22 cellular contexts compared by ENCODE assay signal in genomic region chr3:155835341-155836071, GRCh38.
"Had no signal": no experiment of that assay in that cellular context is flagged by ENCODE, and none has a peak within 500 bp of the region (broad histone marks: within the 10 kb centered on the region; RNA-seq: fewer than 3 reads in every experiment).

No MANE protein-coding gene starts in this region.

- H3K4me3 ChIP-seq: coronary artery, lower lobe of right lung, mucosa of descending colon, neural progenitor cell, prostate gland, transverse colon had no signal

- H3K27me3 Mint-ChIP-seq: activated CD4-positive, alpha-beta memory T cell treated with anti-CD3 and anti-CD28 coated beads, Interleukin-2, amount 10 ng/mL, durations not matched to agents 7 days and 5 days; activated naive CD8-positive, alpha-beta T cell; activated T-helper 17 cell treated with anti-CD3 and anti-CD28 coated beads, Interleukin-2, amount 50 U/mL, for 72 hours had no signal

- H3K4me3 Mint-ChIP-seq: activated CD4-positive, alpha-beta memory T cell treated with anti-CD3 and anti-CD28 coated beads, Interleukin-2, amount 10 ng/mL, durations not matched to agents 7 days and 5 days; activated naive CD8-positive, alpha-beta T cell; activated T-helper 17 cell treated with anti-CD3 and anti-CD28 coated beads, Interleukin-2, amount 50 U/mL, for 72 hours; neural progenitor cell; T-helper 1 cell treated with Interleukin-12 subunit alpha and Interleukin-12 subunit beta and Interleukin-4 antibody, amounts not matched to agents 30 μg/mL and 1 μg/mL, for 36 hours had no signal

- H3K27ac ChIP-seq: coronary artery, foreskin keratinocyte, lower lobe of right lung, neural progenitor cell, prostate gland, transverse colon had no signal

- H3K27ac Mint-ChIP-seq: activated CD4-positive, alpha-beta memory T cell treated with anti-CD3 and anti-CD28 coated beads, Interleukin-2, amount 10 ng/mL, durations not matched to agents 7 days and 5 days; activated naive CD8-positive, alpha-beta T cell; activated T-helper 17 cell treated with anti-CD3 and anti-CD28 coated beads, Interleukin-2, amount 50 U/mL, for 72 hours; neural progenitor cell; T-helper 1 cell treated with Interleukin-12 subunit alpha and Interleukin-12 subunit beta and Interleukin-4 antibody, amounts not matched to agents 30 μg/mL and 1 μg/mL, for 36 hours had no signal

- H3K9me3 ChIP-seq: lower lobe of right lung, mucosa of descending colon, prostate gland, transverse colon had no signal

- H3K4me1 Mint-ChIP-seq: neural progenitor cell had no signal

- H3K4me2 ChIP-seq: neural progenitor cell had no signal

- H3K36me3 ChIP-seq: prostate gland had no signal

- H2AFZ ChIP-seq: neural progenitor cell had no signal

- H3K9me3 Mint-ChIP-seq: activated CD4-positive, alpha-beta memory T cell treated with anti-CD3 and anti-CD28 coated beads, Interleukin-2, amount 10 ng/mL, durations not matched to agents 7 days and 5 days; activated T-helper 17 cell treated with anti-CD3 and anti-CD28 coated beads, Interleukin-2, amount 50 U/mL, for 72 hours; neural progenitor cell; T-helper 1 cell treated with Interleukin-12 subunit alpha and Interleukin-12 subunit beta and Interleukin-4 antibody, amounts not matched to agents 30 μg/mL and 1 μg/mL, for 36 hours had no signal

- ATAC-seq: activated T-helper 17 cell treated with anti-CD3 and anti-CD28 coated beads, Interleukin-2, amount 50 U/mL, for 72 hours; foreskin keratinocyte; left lobe of liver; lower lobe of right lung; mucosa of descending colon had no signal

- FAIRE-seq: bronchial epithelial cell, urothelium cell line had no signal

- H3K4me1 ChIP-seq: foreskin keratinocyte, lower lobe of right lung, neural progenitor cell, prostate gland, transverse colon had no signal

- H3K27me3 ChIP-seq: foreskin keratinocyte, neural progenitor cell, transverse colon had no signal

- DNase-seq: activated CD4-positive, alpha-beta memory T cell treated with anti-CD3 and anti-CD28 coated beads, Interleukin-2, amount 10 ng/mL, durations not matched to agents 7 days and 5 days; activated CD4-positive, alpha-beta T cell treated with anti-CD3 and anti-CD28 coated beads for 4 hours; activated CD4-positive, CD25-positive, alpha-beta regulatory T cell; activated naive CD4-positive, alpha-beta T cell; activated T-cell treated with anti-CD3 and anti-CD28 coated beads, Interleukin-2, amount 50 U/mL, for 1 hour; amniotic stem cell; foreskin keratinocyte; lower lobe of right lung; mesendoderm; mucosa of descending colon; stimulated activated CD4-positive, alpha-beta T cell treated with anti-CD3 and anti-CD28 coated beads, Interleukin-1b, Interleukin-23, amount 100 ng/mL, for 48 hours; T1000; transverse colon had no signal

- H3K9ac ChIP-seq: neural progenitor cell had no signal
